ENCODE assay signal across 12 cellular contexts in the genomic region with DNA sequence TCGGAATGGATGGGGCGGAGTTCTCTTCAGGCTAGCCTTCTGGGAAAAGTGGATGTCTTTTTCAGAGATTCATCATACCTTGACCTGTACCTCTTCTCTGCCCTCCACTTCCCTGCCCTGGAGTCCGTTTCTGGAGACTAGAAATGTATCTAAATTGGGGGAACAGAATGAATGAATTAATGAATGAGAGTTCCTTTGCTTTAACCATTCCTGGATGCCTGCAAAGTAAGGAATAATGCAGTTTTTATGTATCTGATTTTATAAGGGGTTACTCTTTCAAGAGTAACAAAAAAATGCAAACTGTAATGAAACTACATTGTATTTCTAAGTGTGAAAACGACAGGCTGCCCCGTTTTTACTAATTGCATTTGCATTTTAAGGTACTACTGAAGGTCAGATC. TPM values are rescaled to one million over a fixed set of nuclear protein-coding genes. Genes with fewer than 3 reads are reported as not detected.
A peak's percentile ranks its signal among the peaks of the same experiment; 100 is the strongest.
DNase-seq lines count a peak whose midpoint lies in the region; ATAC-seq and TF ChIP-seq lines count a peak whose summit lies in the region.
"Had no signal": no experiment of that assay in that cellular context is flagged by ENCODE, and none has a peak within 500 bp of the region (broad histone marks: within the 10 kb centered on the region; RNA-seq: fewer than 3 reads in every experiment).

No MANE protein-coding gene starts in this region.

- no peak overlapping the region for H3K9ac ChIP-seq in iPS-15b (ENCODE audit: low read depth, low read length)
- H3K9ac ChIP-seq in rectal smooth muscle tissue (ENCODE audit: low read length), result no peak overlapping the region

- H3K9me3 Mint-ChIP-seq in brain, result peaks cover 0 to 2% (median 0%) of the 10 kb centered on the region in 5 experiments

- H3K27ac Mint-ChIP-seq in brain, result peak overlapping the region in 3 of 5 experiments; percentile 38 to 71 (median 67)

- peak overlapping the region; percentile 78 to 90 (median 84) for H3K4me3 Mint-ChIP-seq in brain

- peaks cover 17% of the 10 kb centered on the region for H3K36me3 Mint-ChIP-seq in brain

- H3K4me1 ChIP-seq in iPS-15b (ENCODE audit: control insufficient read depth, insufficient read depth, low read length) (peaks cover 3% of the 10 kb centered on the region), rectal smooth muscle tissue (ENCODE audit: control insufficient read depth, insufficient read depth, low read length) (peaks cover 21% of the 10 kb centered on the region)

- H3K4me3 ChIP-seq in GM12865 (ENCODE audit: low read depth, low read length) (peak overlapping the region; percentile 50), iPS-15b (ENCODE audit: low read depth, low read length) (peak overlapping the region; percentile 67), rectal smooth muscle tissue (ENCODE audit: low read length) (peak overlapping the region; percentile 75)

- no peaks in the 10 kb centered on the region for H3K9me3 ChIP-seq in iPS-15b (ENCODE audit: control insufficient read depth, insufficient read depth, low read length)

- TF ChIP-seq CTCF in GM12865 (IDR thresholded peaks at IDR 0.05; ENCODE audit: insufficient read depth, low read depth, low read length, missing control alignments), result no peak
- no peak for TF ChIP-seq CTCF in brain (conservative IDR thresholded peaks at IDR 0.05)

- peaks cover 8% of the 10 kb centered on the region for H3K27me3 Mint-ChIP-seq in brain

- ATAC-seq in HG03442 (IDR thresholded peaks at IDR 0.05; ENCODE audit: unreplicated experiment) (no peak), GM19035 (IDR thresholded peaks at IDR 0.05; ENCODE audit: unreplicated experiment) (no peak)

- DNase-seq in GM12865 (ENCODE audit: low read depth) (no peak), RKO (ENCODE audit: low spot score) (no peak), AG20443 (ENCODE audit: low spot score) (no peak)
- DNase-seq: NCI-H1930; retina; stimulated activated CD8-positive, alpha-beta memory T cell treated with anti-CD3 and anti-CD28 coated beads, Interleukin-4, amount 100 ng/mL, for 48 hours had no signal

- H3K36me3 ChIP-seq in iPS-15b (ENCODE audit: control insufficient read depth, insufficient read depth, low read length) (no peaks in the 10 kb centered on the region), rectal smooth muscle tissue (ENCODE audit: control insufficient read depth, insufficient read depth, low read length) (no peaks in the 10 kb centered on the region)

- no peak overlapping the region for H3K27ac ChIP-seq in rectal smooth muscle tissue (ENCODE audit: low read depth, low read length)
- H3K27ac ChIP-seq: HL-60 had no signal

- peaks cover 14% of the 10 kb centered on the region for H3K27me3 ChIP-seq in iPS-15b (ENCODE audit: control insufficient read depth, insufficient read depth, low read length)
- H3K27me3 ChIP-seq in rectal smooth muscle tissue (ENCODE audit: control insufficient read depth, insufficient read depth, low read length), result peaks cover 3% of the 10 kb centered on the region

- H3K4me1 Mint-ChIP-seq in brain, result peaks cover 58% of the 10 kb centered on the region

RNA-seq across cellular contexts. Expression of a gene that starts 2.0 kb away (rescaled TPM):
- polyA plus RNA-seq in brain (ENCODE audit: insufficient read depth, low read depth, low replicate concordance), result 3.0 TPM

RNA-seq across cellular contexts. Expression of a gene that starts 2.4 kb away (rescaled TPM):
- polyA plus RNA-seq in brain (ENCODE audit: insufficient read depth, low read depth, low replicate concordance), result 19.4 TPM
